ENCODE assay signal across 1 cellular context in the genomic region with DNA sequence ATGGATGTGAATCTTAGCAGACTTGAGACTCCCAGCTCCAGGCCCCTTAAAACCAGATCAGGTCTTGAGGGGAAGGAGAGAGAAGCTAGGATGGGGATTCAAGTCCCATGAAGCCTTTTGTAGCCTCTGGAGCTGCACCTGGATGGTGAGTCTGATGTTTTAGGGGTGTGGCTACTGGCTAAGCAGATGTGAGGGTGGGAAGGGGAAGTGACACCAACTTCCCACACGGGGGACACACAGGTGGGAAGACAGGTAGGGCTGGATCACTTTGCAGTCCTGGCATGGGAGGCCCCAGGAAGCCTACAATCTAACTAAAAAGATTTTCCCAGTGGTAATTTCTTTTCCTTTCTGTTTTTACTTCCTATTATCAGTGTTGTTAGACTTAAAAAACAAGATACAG.
TF ChIP-seq lines count a peak whose summit lies in the region.

No MANE protein-coding gene starts in this region.

TF ChIP-seq in GM23338, 12 proteins besides CTCF, POLR2A, EP300 and RAD21:
- no peak for TF ChIP-seq EZH2phosphoT487 (IDR thresholded peaks at IDR 0.05; ENCODE audit: unreplicated experiment)
- no peak for TF ChIP-seq JUNB (IDR thresholded peaks at IDR 0.05; ENCODE audit: unreplicated experiment)
- TF ChIP-seq, protein P1, sequence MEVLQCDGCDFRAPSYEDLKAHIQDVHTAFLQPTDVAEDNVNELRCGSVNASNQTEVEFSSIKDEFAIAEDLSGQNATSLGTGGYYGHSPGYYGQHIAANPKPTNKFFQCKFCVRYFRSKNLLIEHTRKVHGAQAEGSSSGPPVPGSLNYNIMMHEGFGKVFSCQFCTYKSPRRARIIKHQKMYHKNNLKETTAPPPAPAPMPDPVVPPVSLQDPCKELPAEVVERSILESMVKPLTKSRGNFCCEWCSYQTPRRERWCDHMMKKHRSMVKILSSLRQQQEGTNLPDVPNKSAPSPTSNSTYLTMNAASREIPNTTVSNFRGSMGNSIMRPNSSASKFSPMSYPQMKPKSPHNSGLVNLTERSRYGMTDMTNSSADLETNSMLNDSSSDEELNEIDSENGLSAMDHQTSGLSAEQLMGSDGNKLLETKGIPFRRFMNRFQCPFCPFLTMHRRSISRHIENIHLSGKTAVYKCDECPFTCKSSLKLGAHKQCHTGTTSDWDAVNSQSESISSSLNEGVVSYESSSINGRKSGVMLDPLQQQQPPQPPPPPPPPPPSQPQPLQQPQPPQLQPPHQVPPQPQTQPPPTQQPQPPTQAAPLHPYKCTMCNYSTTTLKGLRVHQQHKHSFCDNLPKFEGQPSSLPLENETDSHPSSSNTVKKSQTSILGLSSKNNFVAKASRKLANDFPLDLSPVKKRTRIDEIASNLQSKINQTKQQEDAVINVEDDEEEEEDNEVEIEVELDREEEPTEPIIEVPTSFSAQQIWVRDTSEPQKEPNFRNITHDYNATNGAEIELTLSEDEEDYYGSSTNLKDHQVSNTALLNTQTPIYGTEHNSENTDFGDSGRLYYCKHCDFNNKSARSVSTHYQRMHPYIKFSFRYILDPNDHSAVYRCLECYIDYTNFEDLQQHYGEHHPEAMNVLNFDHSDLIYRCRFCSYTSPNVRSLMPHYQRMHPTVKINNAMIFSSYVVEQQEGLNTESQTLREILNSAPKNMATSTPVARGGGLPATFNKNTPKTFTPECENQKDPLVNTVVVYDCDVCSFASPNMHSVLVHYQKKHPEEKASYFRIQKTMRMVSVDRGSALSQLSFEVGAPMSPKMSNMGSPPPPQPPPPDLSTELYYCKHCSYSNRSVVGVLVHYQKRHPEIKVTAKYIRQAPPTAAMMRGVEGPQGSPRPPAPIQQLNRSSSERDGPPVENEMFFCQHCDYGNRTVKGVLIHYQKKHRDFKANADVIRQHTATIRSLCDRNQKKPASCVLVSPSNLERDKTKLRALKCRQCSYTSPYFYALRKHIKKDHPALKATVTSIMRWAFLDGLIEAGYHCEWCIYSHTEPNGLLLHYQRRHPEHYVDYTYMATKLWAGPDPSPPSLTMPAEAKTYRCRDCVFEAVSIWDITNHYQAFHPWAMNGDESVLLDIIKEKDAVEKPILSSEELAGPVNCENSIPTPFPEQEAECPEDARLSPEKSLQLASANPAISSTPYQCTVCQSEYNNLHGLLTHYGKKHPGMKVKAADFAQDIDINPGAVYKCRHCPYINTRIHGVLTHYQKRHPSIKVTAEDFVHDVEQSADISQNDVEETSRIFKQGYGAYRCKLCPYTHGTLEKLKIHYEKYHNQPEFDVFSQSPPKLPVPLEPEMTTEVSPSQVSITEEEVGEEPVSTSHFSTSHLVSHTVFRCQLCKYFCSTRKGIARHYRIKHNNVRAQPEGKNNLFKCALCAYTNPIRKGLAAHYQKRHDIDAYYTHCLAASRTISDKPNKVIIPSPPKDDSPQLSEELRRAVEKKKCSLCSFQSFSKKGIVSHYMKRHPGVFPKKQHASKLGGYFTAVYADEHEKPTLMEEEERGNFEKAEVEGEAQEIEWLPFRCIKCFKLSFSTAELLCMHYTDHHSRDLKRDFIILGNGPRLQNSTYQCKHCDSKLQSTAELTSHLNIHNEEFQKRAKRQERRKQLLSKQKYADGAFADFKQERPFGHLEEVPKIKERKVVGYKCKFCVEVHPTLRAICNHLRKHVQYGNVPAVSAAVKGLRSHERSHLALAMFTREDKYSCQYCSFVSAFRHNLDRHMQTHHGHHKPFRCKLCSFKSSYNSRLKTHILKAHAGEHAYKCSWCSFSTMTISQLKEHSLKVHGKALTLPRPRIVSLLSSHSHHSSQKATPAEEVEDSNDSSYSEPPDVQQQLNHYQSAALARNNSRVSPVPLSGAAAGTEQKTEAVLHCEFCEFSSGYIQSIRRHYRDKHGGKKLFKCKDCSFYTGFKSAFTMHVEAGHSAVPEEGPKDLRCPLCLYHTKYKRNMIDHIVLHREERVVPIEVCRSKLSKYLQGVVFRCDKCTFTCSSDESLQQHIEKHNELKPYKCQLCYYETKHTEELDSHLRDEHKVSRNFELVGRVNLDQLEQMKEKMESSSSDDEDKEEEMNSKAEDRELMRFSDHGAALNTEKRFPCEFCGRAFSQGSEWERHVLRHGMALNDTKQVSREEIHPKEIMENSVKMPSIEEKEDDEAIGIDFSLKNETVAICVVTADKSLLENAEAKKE (CRISPR knock-in tag; IDR thresholded peaks at IDR 0.05) = no peak
